Comparison of ENCODE assay signal across 8 cellular contexts in genomic region chr4:166021617-166022016, GRCh38.
"Had no signal": no experiment of that assay in that cellular context is flagged by ENCODE, and none has a peak within 500 bp of the region (broad histone marks: within the 10 kb centered on the region; RNA-seq: fewer than 3 reads in every experiment).

No MANE protein-coding gene starts in this region.

- ATAC-seq: GM23338, K562 had no signal

- H3K4me1 Mint-ChIP-seq: GM23338, H9 had no signal

- DNase-seq: H9, HCEC 1CT, IMR-90 had no signal

- H3K27ac Mint-ChIP-seq: GM23338 had no signal

- H3K4me3 ChIP-seq: GM23338, K562 had no signal

- H3K9me3 Mint-ChIP-seq: GM23338, H9 had no signal

- FAIRE-seq: H1, H54, HTR-8/SVneo, K562 had no signal

- H3K4me3 Mint-ChIP-seq: GM23338, H9 had no signal
